8 cellular contexts compared by ENCODE assay signal in the genomic region with DNA sequence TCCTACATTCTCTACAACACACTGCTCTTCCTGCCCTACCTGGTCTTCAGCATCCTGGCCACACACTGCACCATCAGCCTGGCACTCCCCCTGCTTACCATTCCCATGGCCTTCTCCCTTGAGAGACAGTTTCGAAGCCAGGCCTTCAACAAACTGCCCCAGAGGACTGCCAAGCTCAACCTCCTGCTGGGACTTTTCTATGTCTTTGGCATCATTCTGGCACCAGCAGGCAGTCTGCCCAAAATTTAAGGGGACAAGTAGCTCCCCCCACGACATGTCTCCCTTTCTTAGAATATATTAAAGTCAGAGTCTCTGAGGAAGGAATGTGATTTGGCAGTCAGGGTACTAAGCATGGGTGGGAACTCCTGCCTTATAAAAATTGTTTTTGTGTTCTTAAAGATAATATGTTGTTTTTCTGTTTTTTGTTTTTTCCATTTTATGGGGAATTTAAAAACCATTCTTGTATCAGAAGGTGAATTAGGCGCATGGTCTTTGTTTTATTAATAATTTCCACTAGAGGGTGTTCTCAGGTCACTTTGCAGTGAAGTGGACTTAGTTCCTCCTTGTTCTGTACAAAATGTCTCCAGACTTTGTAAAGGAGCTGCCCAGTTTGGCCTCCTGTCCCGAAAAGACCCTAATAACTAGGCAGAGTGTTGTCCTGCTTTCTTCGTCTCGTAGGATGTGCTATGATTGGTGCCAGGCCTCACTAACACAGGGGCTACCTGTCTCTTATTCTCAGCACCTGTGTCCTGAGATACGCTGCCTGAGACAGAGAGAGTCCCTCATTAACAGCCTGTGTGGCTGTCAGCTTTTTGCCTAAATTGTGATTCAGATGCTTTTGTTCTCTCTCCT. TPM values are rescaled to one million over a fixed set of nuclear protein-coding genes. Genes with fewer than 3 reads are reported as not detected.
DNase-seq lines count a peak whose midpoint lies in the region; ATAC-seq, FAIRE-seq and TF ChIP-seq lines count a peak whose summit lies in the region.

No MANE protein-coding gene starts in this region.

- peaks cover 27% of the 10 kb centered on the region for H3K4me1 ChIP-seq in iPS-20b (ENCODE audit: insufficient read depth, low read length)
- peaks cover 0 to 17% (median 9%) of the 10 kb centered on the region in 4 donors for H3K4me1 ChIP-seq in tibial artery

- H3K4me3 ChIP-seq in AG10803 (ENCODE audit: low read length) (no peak overlapping the region), WERI-Rb-1 (ENCODE audit: low read depth, low read length) (no peak overlapping the region), iPS-20b (ENCODE audit: low read length) (peak overlapping the region; percentile 26; the same call in 1 of the 2 replicates), tibial artery (no peak overlapping the region)

- H3K27ac ChIP-seq in WERI-Rb-1 (peak overlapping the region; percentile 43), iPS-20b (ENCODE audit: low read length) (peak overlapping the region; percentile 62), tibial artery (no peak overlapping the region)

- H3K27me3 ChIP-seq in WERI-Rb-1 (ENCODE audit: insufficient read depth, low read depth, severe bottlenecking): no peaks in the 10 kb centered on the region
- H3K27me3 ChIP-seq in iPS-20b (ENCODE audit: insufficient read depth, low read length): no peaks in the 10 kb centered on the region
- no peaks in the 10 kb centered on the region for H3K27me3 ChIP-seq in tibial artery

- DNase-seq in AG10803 (ENCODE audit: low read depth): peak; percentile 16
- DNase-seq in WERI-Rb-1: no peak
- no peak for DNase-seq in A172 (ENCODE audit: low spot score)
- no peak for DNase-seq in GM12892 (ENCODE audit: insufficient read length)
- DNase-seq in tibial artery: no peak

- TF ChIP-seq POLR2A in GM12892 (IDR thresholded peaks at IDR 0.05; ENCODE audit: low read depth, low read length): no peak

- peaks cover 45% of the 10 kb centered on the region for H3K36me3 ChIP-seq in WERI-Rb-1
- peaks cover 29% of the 10 kb centered on the region for H3K36me3 ChIP-seq in iPS-20b (ENCODE audit: insufficient read depth, low read depth, low read length)
- H3K36me3 ChIP-seq in tibial artery: peaks cover 13 to 54% (median 35%) of the 10 kb centered on the region in 3 donors

- intact Hi-C loops in tibial artery (cut with DNase I; ENCODE audit: low total_unique reads): no loop called here

- ATAC-seq in GM19455 (IDR thresholded peaks at IDR 0.05; ENCODE audit: unreplicated experiment): no peak

- no peak for FAIRE-seq in GM12892 (lab: Jason Lieb, UNC)

- TF ChIP-seq CTCF in AG10803 (conservative IDR thresholded peaks at IDR 0.05; ENCODE audit: low read length) (peak; percentile 35; the same call in 1 of the 2 replicates), GM12873 (IDR thresholded peaks at IDR 0.05; ENCODE audit: insufficient read depth, low read depth, low read length, missing control alignments) (peak; percentile 29), WERI-Rb-1 (IDR thresholded peaks at IDR 0.05; ENCODE audit: low read depth, low read length) (peak; percentile 42; the same call in 1 of the 2 replicates), tibial artery (IDR thresholded peaks at IDR 0.05) (no peak)

- H3K9ac ChIP-seq in iPS-20b (ENCODE audit: low read depth, low read length): peak overlapping the region; percentile 5; the same call in 1 of the 2 replicates

- H3K9me3 ChIP-seq in WERI-Rb-1 (ENCODE audit: severe bottlenecking) (no peaks in the 10 kb centered on the region), iPS-20b (ENCODE audit: insufficient read depth, low read depth, low read length) (no peaks in the 10 kb centered on the region), tibial artery (no peaks in the 10 kb centered on the region)

RNA-seq across cellular contexts. Expression of gene UBIAD1, which starts 13.1 kb away (rescaled TPM):
- 5.1 and 7.6 TPM in 2 replicates for total RNA-seq in A172 (2014; rRNA removed; shearing (Covaris generic))
- polyA plus RNA-seq in GM12892 (2012; ENCODE audit: missing spikeins): 6.4 TPM

RNA-seq across cellular contexts. Expression of gene MTOR, which starts 23.8 kb away (rescaled TPM):
- total RNA-seq in A172 (2014; rRNA removed; shearing (Covaris generic)): 20.6 and 27.7 TPM in 2 replicates
- 16.8 TPM for polyA plus RNA-seq in GM12892 (2012; ENCODE audit: missing spikeins)

Comparison
In these comparisons a context has a peak if more than half of its experiments do, and no peak if none do; other contexts are left out.
1. CTCF ChIP-seq: peak in AG10803 (single experiment), GM12873 (single experiment) and WERI-Rb-1 (single experiment); none in tibial artery (0 of 2).
2. H3K27ac ChIP-seq: peak in WERI-Rb-1 (single experiment) and iPS-20b (single experiment); none in tibial artery (0 of 2).